Comparison of ENCODE assay signal across 16 cellular contexts in the genomic region with DNA sequence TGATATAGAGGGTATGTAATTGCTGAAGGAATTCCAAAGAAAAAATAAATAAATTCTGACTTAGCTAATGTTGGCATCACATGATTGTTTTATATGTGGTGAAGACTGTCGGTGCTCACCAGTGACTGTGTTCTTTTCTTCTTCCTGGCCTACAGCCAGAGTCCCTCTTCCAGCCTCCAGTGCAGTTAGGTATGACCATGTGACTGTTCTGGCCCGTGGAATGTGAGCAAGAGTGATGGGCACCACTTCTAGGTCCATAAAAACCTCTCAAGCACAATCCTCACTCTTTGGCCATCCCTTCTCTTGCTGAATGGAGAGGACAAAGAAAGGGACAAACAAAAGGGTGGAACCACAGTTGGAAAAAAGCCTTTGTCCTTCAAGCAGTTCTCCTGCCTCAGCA.
"Had no signal": no experiment of that assay in that cellular context is flagged by ENCODE, and none has a peak within 500 bp of the region (broad histone marks: within the 10 kb centered on the region; RNA-seq: fewer than 3 reads in every experiment).

No MANE protein-coding gene starts in this region.

- H3K4me3 Mint-ChIP-seq: activated CD8-positive, alpha-beta T cell treated with anti-CD3 and anti-CD28 coated beads for 36 hours; activated naive CD8-positive, alpha-beta T cell treated with anti-CD3 and anti-CD28 coated beads for 36 hours; activated T-cell treated with anti-CD3 and anti-CD28 coated beads, Interleukin-2, amount 50 U/mL, for 72 hours; stimulated activated naive CD8-positive, alpha-beta T cell treated with anti-CD3 and anti-CD28 coated beads, Interleukin-15, Interleukin-2, amounts not matched to agents 100 ng/mL and 50 ng/mL, for 24 hours had no signal

- H3K27ac Mint-ChIP-seq: activated CD8-positive, alpha-beta T cell treated with anti-CD3 and anti-CD28 coated beads for 36 hours; activated naive CD8-positive, alpha-beta T cell treated with anti-CD3 and anti-CD28 coated beads for 36 hours; activated T-cell treated with anti-CD3 and anti-CD28 coated beads, Interleukin-2, amount 50 U/mL, for 72 hours; stimulated activated naive CD8-positive, alpha-beta T cell treated with anti-CD3 and anti-CD28 coated beads, Interleukin-15, Interleukin-2, amounts not matched to agents 100 ng/mL and 50 ng/mL, for 24 hours had no signal

- DNase-seq: activated CD4-positive, alpha-beta T cell treated with anti-CD3 and anti-CD28 coated beads for 4 hours; activated CD8-positive, alpha-beta memory T cell treated with anti-CD3 and anti-CD28 coated beads, Interleukin-2, amount 50 U/mL, for 4 hours; activated CD8-positive, alpha-beta T cell treated with anti-CD3 and anti-CD28 coated beads for 36 hours; activated gamma-delta T cell treated with Interleukin-2 at 50 U/mL for 16 hours; activated naive CD8-positive, alpha-beta T cell treated with anti-CD3 and anti-CD28 coated beads for 36 hours; activated T-cell treated with anti-CD3 and anti-CD28 coated beads, Interleukin-2, amount 50 U/mL, for 72 hours; foreskin melanocyte; heart left ventricle; left lung; ovary; retina; stimulated activated CD4-positive, alpha-beta T cell treated with anti-CD3 and anti-CD28 coated beads, Interleukin-15, amount 100 ng/mL, for 24 hours; stimulated activated CD4-positive, alpha-beta T cell treated with anti-CD3 and anti-CD28 coated beads, Interleukin-4, amount 100 ng/mL, for 24 hours; T1000 had no signal

- ATAC-seq: activated CD8-positive, alpha-beta T cell treated with anti-CD3 and anti-CD28 coated beads for 36 hours; activated T-cell treated with anti-CD3 and anti-CD28 coated beads, Interleukin-2, amount 50 U/mL, for 72 hours; left lung had no signal

- H3K4me1 Mint-ChIP-seq: activated naive CD8-positive, alpha-beta T cell treated with anti-CD3 and anti-CD28 coated beads for 36 hours had no signal

- H3K27ac ChIP-seq: breast epithelium, heart left ventricle, left lung, ovary had no signal

- H3K36me3 Mint-ChIP-seq: activated naive CD8-positive, alpha-beta T cell treated with anti-CD3 and anti-CD28 coated beads for 36 hours had no signal

- H3K36me3 ChIP-seq: breast epithelium, heart left ventricle, left lung, ovary had no signal

- H3K27me3 Mint-ChIP-seq: activated CD8-positive, alpha-beta T cell treated with anti-CD3 and anti-CD28 coated beads for 36 hours; activated naive CD8-positive, alpha-beta T cell treated with anti-CD3 and anti-CD28 coated beads for 36 hours; stimulated activated naive CD8-positive, alpha-beta T cell treated with anti-CD3 and anti-CD28 coated beads, Interleukin-15, Interleukin-2, amounts not matched to agents 100 ng/mL and 50 ng/mL, for 24 hours had no signal

- H3K4me1 ChIP-seq: breast epithelium, left lung had no signal

- H3K9me3 Mint-ChIP-seq: activated CD8-positive, alpha-beta T cell treated with anti-CD3 and anti-CD28 coated beads for 36 hours; activated naive CD8-positive, alpha-beta T cell treated with anti-CD3 and anti-CD28 coated beads for 36 hours; activated T-cell treated with anti-CD3 and anti-CD28 coated beads, Interleukin-2, amount 50 U/mL, for 72 hours; stimulated activated naive CD8-positive, alpha-beta T cell treated with anti-CD3 and anti-CD28 coated beads, Interleukin-15, Interleukin-2, amounts not matched to agents 100 ng/mL and 50 ng/mL, for 24 hours had no signal

- H3K4me3 ChIP-seq: breast epithelium, heart left ventricle, left lung, ovary had no signal

- H3K9me3 ChIP-seq: breast epithelium, heart left ventricle, left lung, ovary had no signal

- H3K27me3 ChIP-seq: breast epithelium, heart left ventricle, left lung, ovary had no signal
